16 cellular contexts compared by ENCODE assay signal in the genomic region with DNA sequence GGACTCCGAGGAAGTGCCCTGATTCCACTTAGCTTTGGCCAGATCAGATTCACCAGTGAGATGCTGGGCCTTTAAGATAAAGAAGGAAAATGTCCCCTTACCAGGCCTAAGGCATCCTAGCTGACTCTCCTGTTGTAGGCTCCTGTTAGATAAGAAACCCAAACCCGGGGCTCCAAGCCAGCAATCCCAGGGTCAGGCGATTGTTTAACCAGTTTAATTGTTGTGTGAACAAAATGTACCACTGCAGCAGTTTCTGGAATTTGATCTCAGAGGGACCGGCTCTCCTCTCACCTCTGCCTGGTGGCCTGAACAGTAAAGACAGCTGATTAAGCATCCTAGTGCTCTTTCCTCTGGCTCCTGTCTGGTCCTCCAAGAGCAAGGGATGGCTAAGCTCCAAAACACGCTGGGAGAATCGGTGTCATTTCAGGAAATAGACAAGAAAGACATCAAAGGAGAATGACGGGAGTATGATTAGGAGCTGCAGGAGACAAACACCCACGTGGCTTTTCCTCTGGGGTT. TPM values are rescaled to one million over a fixed set of nuclear protein-coding genes. Genes with fewer than 3 reads are reported as not detected.
DNase-seq lines count a peak whose midpoint lies in the region; TF ChIP-seq lines count a peak whose summit lies in the region.
"Had no signal": no experiment of that assay in that cellular context is flagged by ENCODE, and none has a peak within 500 bp of the region (broad histone marks: within the 10 kb centered on the region; RNA-seq: fewer than 3 reads in every experiment).

No MANE protein-coding gene starts in this region.

- no peaks in the 10 kb centered on the region for H3K4me1 ChIP-seq in ascending aorta

- peak; percentile 42 for DNase-seq in COLO829 (ENCODE audit: low spot score)
- DNase-seq in NCI-H2081 (lab: John Stamatoyannopoulos, UW): peak; percentile 76 to 89
- peak; percentile 46 for DNase-seq in astrocyte of the spinal cord (ENCODE audit: low read depth, low spot score)
- DNase-seq in mucosa of gallbladder (ENCODE audit: low spot score): peak; percentile 64
- DNase-seq in NCI-H526 treated with DMSO at 0.1 percent for 48 hours (lab: John Stamatoyannopoulos, UW): no peak
- no peak for DNase-seq in ascending aorta (ENCODE audit: low spot score in 2 of 2)
- no peak for DNase-seq in CD14-positive monocyte (ENCODE audit: low spot score)
- no peak for DNase-seq in inferior parietal cortex (ENCODE audit: extremely low spot score)
- DNase-seq: activated CD4-positive, alpha-beta T cell treated with anti-CD3 and anti-CD28 coated beads, Interleukin-2, amount 50 U/mL, for 1 hour; activated gamma-delta T cell treated with Interleukin-2 at 50 U/mL for 16 hours; CD4-positive, CD25-positive, alpha-beta regulatory T cell; cerebellar nuclear complex; NCI-H524 treated with DMSO at 0.1 percent for 48 hours had no signal

- no peaks in the 10 kb centered on the region for H3K4me1 Mint-ChIP-seq in CD14-positive monocyte
- H3K4me1 Mint-ChIP-seq: CD4-positive, CD25-positive, alpha-beta regulatory T cell had no signal

- peaks cover 0 to 20% (median 10%) of the 10 kb centered on the region in 3 donors for H3K27me3 Mint-ChIP-seq in CD14-positive monocyte (ENCODE audit: low read depth in 3 of 3)

- no peaks in the 10 kb centered on the region for H3K36me3 Mint-ChIP-seq in CD14-positive monocyte
- H3K36me3 Mint-ChIP-seq: CD4-positive, CD25-positive, alpha-beta regulatory T cell had no signal

- no peaks in the 10 kb centered on the region for H3K9me3 ChIP-seq in ascending aorta
- H3K9me3 ChIP-seq: neutrophil had no signal

- H3K27me3 ChIP-seq in ascending aorta: no peaks in the 10 kb centered on the region

- H3K36me3 ChIP-seq in ascending aorta: no peaks in the 10 kb centered on the region
- H3K36me3 ChIP-seq: neutrophil had no signal

- H3K4me3 ChIP-seq in astrocyte of the spinal cord (ENCODE audit: low read depth, low read length): no peak overlapping the region
- H3K4me3 ChIP-seq in ascending aorta: no peak overlapping the region

- intact Hi-C loops in ascending aorta (cut with DNase I): no loop called here
- intact Hi-C loops in CD14-positive monocyte (cut with micrococcal nuclease): no loop called here

- H3K27ac ChIP-seq in ascending aorta: no peak overlapping the region
- H3K27ac ChIP-seq: neutrophil had no signal

- in situ Hi-C loops in astrocyte of the spinal cord (cut with HindIII; ENCODE audit: low sequenced_read_pairs): no loop called here

- TF ChIP-seq CTCF in astrocyte of the spinal cord (IDR thresholded peaks at IDR 0.05; ENCODE audit: low read depth, low read length) (no peak), ascending aorta (IDR thresholded peaks at IDR 0.05) (no peak), CD14-positive monocyte (IDR thresholded peaks at IDR 0.05) (no peak)

- H3K4me3 Mint-ChIP-seq in CD14-positive monocyte: no peak overlapping the region
- H3K4me3 Mint-ChIP-seq: CD4-positive, CD25-positive, alpha-beta regulatory T cell had no signal

- H3K9me3 Mint-ChIP-seq in CD14-positive monocyte: no peaks in the 10 kb centered on the region
- H3K9me3 Mint-ChIP-seq: CD4-positive, CD25-positive, alpha-beta regulatory T cell had no signal

- no peak overlapping the region for H3K27ac Mint-ChIP-seq in CD14-positive monocyte
- H3K27ac Mint-ChIP-seq: CD4-positive, CD25-positive, alpha-beta regulatory T cell had no signal

RNA-seq across cellular contexts. Expression of a gene that starts 9.3 kb away (rescaled TPM):
- total RNA-seq in mucosa of gallbladder (2.2 TPM), ascending aorta (not detected)
- not detected for polyA plus RNA-seq in CD14-positive monocyte
- total RNA-seq: CD4-positive, CD25-positive, alpha-beta regulatory T cell; fibroblast of lung; H4 had no signal
- polyA plus RNA-seq: fibroblast of lung had no signal

RNA-seq across cellular contexts. Expression of a gene that starts 44.5 kb away (rescaled TPM):
- 6.7 TPM for total RNA-seq in mucosa of gallbladder
- total RNA-seq in ascending aorta: 0.85 TPM
- 10 to 100 TPM in 1 of 2 donors, 1 to 10 TPM in 1; 9.1 to 21.9 TPM for polyA plus RNA-seq in CD14-positive monocyte

RNA-seq across cellular contexts. Expression of a gene that starts 55.9 kb away (rescaled TPM):
- total RNA-seq in mucosa of gallbladder: 1.0 TPM
- not detected for total RNA-seq in ascending aorta
- polyA plus RNA-seq in CD14-positive monocyte: not detected
- total RNA-seq: CD4-positive, CD25-positive, alpha-beta regulatory T cell; fibroblast of lung had no signal
- polyA plus RNA-seq: CD4-positive, CD25-positive, alpha-beta regulatory T cell; fibroblast of lung had no signal

Comparison
In these comparisons a context has a peak if more than half of its experiments do, and no peak if none do; other contexts are left out.
1. DNase-seq: peak in COLO829 (single experiment), NCI-H2081 (2 of 2), astrocyte of the spinal cord (single experiment) and mucosa of gallbladder (single experiment); none in NCI-H526 treated with DMSO at 0.1 percent for 48 hours (single experiment), ascending aorta (0 of 2), CD14-positive monocyte (single experiment) and inferior parietal cortex (single experiment).